Comparison of ENCODE assay signal across 19 cellular contexts in the genomic region with DNA sequence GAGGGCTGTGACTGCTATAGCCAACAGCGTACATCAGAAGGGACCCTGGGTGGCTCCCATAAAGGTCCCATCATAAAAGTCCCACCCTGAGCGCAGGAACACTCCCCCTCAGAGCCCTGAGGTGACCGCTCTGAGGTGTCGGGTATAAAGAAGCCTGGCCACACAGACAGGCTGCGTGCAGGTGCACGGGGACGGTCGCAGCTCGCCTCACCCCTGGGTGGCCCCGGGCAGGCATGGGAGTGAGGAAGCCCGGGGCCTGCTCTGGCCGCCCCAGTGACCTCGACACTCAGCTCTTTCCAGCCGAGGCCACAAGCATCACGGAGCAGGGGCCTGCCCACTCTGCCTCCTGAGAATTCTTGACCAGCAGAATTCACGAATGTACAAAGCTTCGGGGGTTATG.
"Had no signal": no experiment of that assay in that cellular context is flagged by ENCODE, and none has a peak within 500 bp of the region (broad histone marks: within the 10 kb centered on the region; RNA-seq: fewer than 3 reads in every experiment).

No MANE protein-coding gene starts in this region.

- DNase-seq: dermis blood vessel endothelial cell; esophagus squamous epithelium; foreskin fibroblast; glutamatergic neuron; islet precursor cell; mammary epithelial cell; ovary; sigmoid colon; stimulated activated CD4-positive, alpha-beta T cell treated with anti-CD3 and anti-CD28 coated beads, Interleukin-2, amount 100 ng/mL, for 24 hours; stimulated activated naive CD4-positive, alpha-beta T cell treated with Interleukin-2 at 50 U/mL for 16 hours; tibial artery; uterus had no signal

- H3K27ac ChIP-seq: esophagus squamous epithelium, gastroesophageal sphincter, ovary, right atrium auricular region, sigmoid colon, suprapubic skin, tibial artery, upper lobe of left lung, uterus had no signal

- H3K9me3 ChIP-seq: esophagus squamous epithelium, gastroesophageal sphincter, ovary, right atrium auricular region, sigmoid colon, suprapubic skin, tibial artery, upper lobe of left lung, uterus had no signal

- H3K4me3 ChIP-seq: esophagus squamous epithelium, gastroesophageal sphincter, ovary, right atrium auricular region, sigmoid colon, skin epidermis, suprapubic skin, tibial artery, upper lobe of left lung, uterus had no signal

- H3K27me3 ChIP-seq: esophagus squamous epithelium, gastroesophageal sphincter, ovary, right atrium auricular region, sigmoid colon, suprapubic skin, tibial artery, upper lobe of left lung, uterus had no signal

- ATAC-seq: gastroesophageal sphincter; left lobe of liver; naive thymus-derived CD8-positive, alpha-beta T cell had no signal

- H3K27me3 Mint-ChIP-seq: naive thymus-derived CD8-positive, alpha-beta T cell had no signal

- H3K4me1 ChIP-seq: esophagus squamous epithelium, gastroesophageal sphincter, right atrium auricular region, tibial artery, upper lobe of left lung, uterus had no signal

- H3K36me3 ChIP-seq: esophagus squamous epithelium, gastroesophageal sphincter, ovary, right atrium auricular region, sigmoid colon, suprapubic skin, tibial artery, upper lobe of left lung, uterus had no signal
